8 cellular contexts compared by ENCODE assay signal in the genomic region with DNA sequence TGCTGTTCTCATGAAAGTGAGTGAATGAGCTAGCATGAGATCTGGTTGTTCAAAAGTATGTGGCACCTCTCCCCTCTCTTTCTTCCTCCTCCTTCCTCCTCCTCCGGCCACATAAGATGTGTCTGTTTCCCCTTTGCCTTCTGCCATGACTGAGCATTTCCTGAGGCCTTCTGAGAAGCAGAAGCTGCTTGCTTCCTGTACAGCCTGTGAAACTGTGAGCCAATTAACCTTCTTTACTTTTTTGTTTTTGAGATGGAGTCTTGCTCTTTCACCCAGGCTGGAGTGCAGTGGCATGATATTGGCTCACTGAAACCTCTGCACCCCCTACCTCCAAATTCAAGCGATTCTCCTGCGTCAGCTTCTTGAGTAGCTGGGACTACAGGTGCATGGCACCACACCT. TPM values are rescaled to one million over a fixed set of nuclear protein-coding genes. Genes with fewer than 3 reads are reported as not detected.
A peak's percentile ranks its signal among the peaks of the same experiment; 100 is the strongest.
DNase-seq lines count a peak whose midpoint lies in the region; ATAC-seq and TF ChIP-seq lines count a peak whose summit lies in the region.

No MANE protein-coding gene starts in this region.

- no peaks in the 10 kb centered on the region for H3K36me3 Mint-ChIP-seq in activated naive CD8-positive, alpha-beta T cell

- H3K36me3 ChIP-seq in OCI-LY3 (replicated peaks; ENCODE audit: low read depth, low read length), result no peaks in the 10 kb centered on the region
- no peaks in the 10 kb centered on the region for H3K36me3 ChIP-seq in A673 (ENCODE audit: insufficient read depth, low read length, poor library complexity, severe bottlenecking)

- peaks cover 5% of the 10 kb centered on the region; the same call in 1 of the 2 replicates for H3K4me1 ChIP-seq in OCI-LY3 (ENCODE audit: low read length)
- no peaks in the 10 kb centered on the region for H3K4me1 ChIP-seq in A673 (ENCODE audit: insufficient read depth, low read length, poor library complexity, severe bottlenecking)

- ATAC-seq in GM19023 (IDR thresholded peaks at IDR 0.05; ENCODE audit: unreplicated experiment), result peak; percentile 65
- no peak for ATAC-seq in GM21515 (IDR thresholded peaks at IDR 0.05; ENCODE audit: unreplicated experiment)
- no peak for ATAC-seq in HG03460 (IDR thresholded peaks at IDR 0.05; ENCODE audit: unreplicated experiment)

- no peaks in the 10 kb centered on the region for H3K27me3 Mint-ChIP-seq in activated naive CD8-positive, alpha-beta T cell

- H3K27ac Mint-ChIP-seq in activated naive CD8-positive, alpha-beta T cell, result peak overlapping the region; percentile 90

- H2AFZ ChIP-seq in OCI-LY3 (ENCODE audit: low read depth, low read length), result peak overlapping the region; percentile 30; the same call in 1 of the 2 replicates

- H3K9me3 ChIP-seq in OCI-LY3 (ENCODE audit: insufficient read depth, low read length), result no peaks in the 10 kb centered on the region
- no peaks in the 10 kb centered on the region for H3K9me3 ChIP-seq in A673 (ENCODE audit: low read depth, low read length, poor library complexity, severe bottlenecking)

- POLR2A ChIA-PET in A673 (lab: Charles Lee; ENCODE audit: low non-redundant PET), result interaction anchor here (0.6 kb wide), 1 partner anchor 858 kb away, joined by 3 read pairs; no protein-coding TSS in a partner anchor

- H3K9me3 Mint-ChIP-seq in activated naive CD8-positive, alpha-beta T cell (ENCODE audit: low read depth), result no peaks in the 10 kb centered on the region

- TF ChIP-seq CTCF in OCI-LY3 (IDR thresholded peaks at IDR 0.05; ENCODE audit: low read depth, low read length) (no peak), A673 (conservative IDR thresholded peaks at IDR 0.05; ENCODE audit: low read depth, low read length) (no peak)

- no peaks in the 10 kb centered on the region for H4K20me1 ChIP-seq in OCI-LY3 (ENCODE audit: insufficient read depth, low read length)

- CTCF ChIA-PET in A673 (lab: Charles Lee), result no interaction called here

- peaks cover 29% of the 10 kb centered on the region for H3K4me1 Mint-ChIP-seq in activated naive CD8-positive, alpha-beta T cell (ENCODE audit: low read depth)

- H3K4me3 Mint-ChIP-seq in activated naive CD8-positive, alpha-beta T cell, result peak overlapping the region; percentile 14

- H3K4me2 ChIP-seq in OCI-LY3 (ENCODE audit: low read length), result no peak overlapping the region

- intact Hi-C loops in A673 (cut with micrococcal nuclease; ENCODE audit: unreplicated experiment), result no loop called here

- no peak overlapping the region for H3K27ac ChIP-seq in OCI-LY3 (ENCODE audit: low read length)
- H3K27ac ChIP-seq in A673 (ENCODE audit: low read depth, low read length, poor library complexity, severe bottlenecking), result no peak overlapping the region

- H3K4me3 ChIP-seq in OCI-LY3 (ENCODE audit: low read length), result no peak overlapping the region
- no peak overlapping the region for H3K4me3 ChIP-seq in A673 (ENCODE audit: low read depth, low read length, poor library complexity, severe bottlenecking)

- no peak overlapping the region for H3K9ac ChIP-seq in OCI-LY3 (ENCODE audit: low read length)

- no peaks in the 10 kb centered on the region for H3K27me3 ChIP-seq in OCI-LY3 (ENCODE audit: low read depth, low read length)
- H3K27me3 ChIP-seq in A673 (replicated peaks; ENCODE audit: insufficient read depth, low read depth, low read length, poor library complexity), result no peaks in the 10 kb centered on the region

- DNase-seq in stimulated activated CD4-positive, alpha-beta T cell treated with anti-CD3 and anti-CD28 coated beads, Interleukin-2, amount 100 ng/mL, for 4 hours (ENCODE audit: low read depth), result peak; percentile 33
- DNase-seq in A673 (ENCODE audit: low spot score) (no peak), NCI-H345 treated with DMSO at 0.1 percent for 48 hours (lab: John Stamatoyannopoulos, UW; ENCODE audit: unreplicated experiment) (no peak)

- no TSS peak for BruUV-seq in A673 (replicated peaks; lab: Mats Ljungman, UMichigan)

- H3K79me2 ChIP-seq in OCI-LY3 (ENCODE audit: low read length), result no peaks in the 10 kb centered on the region

RNA-seq across cellular contexts. Expression of gene S100Z, which starts 6.1 kb away (rescaled TPM):
- not detected in 2 replicates for total RNA-seq in A673 (2021)

RNA-seq across cellular contexts. Expression of gene F2RL1, which starts 37.1 kb away (rescaled TPM):
- 0.32 and 0.39 TPM in 2 replicates for total RNA-seq in A673 (2021)
